ENCODE assay signal across 16 cellular contexts in genomic region chr7:142523821-142524460, GRCh38.
DNase-seq lines count a peak whose midpoint lies in the region; ATAC-seq and TF ChIP-seq lines count a peak whose summit lies in the region.
"Had no signal": no experiment of that assay in that cellular context is flagged by ENCODE, and none has a peak within 500 bp of the region (broad histone marks: within the 10 kb centered on the region; RNA-seq: fewer than 3 reads in every experiment).

No MANE protein-coding gene starts in this region.

- in situ Hi-C loops in astrocyte of the cerebellum (cut with HindIII; ENCODE audit: low sequenced_read_pairs): loop anchor here (5.0 kb wide), 1 partner anchor 73 kb away; no protein-coding TSS in a partner anchor

- no peaks in the 10 kb centered on the region for H3K4me1 ChIP-seq in cardiac muscle cell (ENCODE audit: low read depth)
- H3K4me1 ChIP-seq: A549, colonic mucosa had no signal

- intact Hi-C loops in Right ventricle myocardium inferior (cut with DNase I): no loop called here

- TF ChIP-seq CTCF in cardiac muscle cell (IDR thresholded peaks at IDR 0.05; ENCODE audit: low read depth, low read length) (peak; percentile 30), astrocyte of the cerebellum (IDR thresholded peaks at IDR 0.05; ENCODE audit: low read depth, low read length, missing control alignments) (peak; percentile 34), fibroblast of the aortic adventitia (IDR thresholded peaks at IDR 0.05; ENCODE audit: insufficient read depth, low read length) (peak; percentile 34)

- H3K27me3 ChIP-seq in cardiac muscle cell: no peaks in the 10 kb centered on the region
- H3K27me3 ChIP-seq: colonic mucosa had no signal

- H3K36me3 ChIP-seq in cardiac muscle cell: no peaks in the 10 kb centered on the region
- H3K36me3 ChIP-seq: colonic mucosa had no signal

- no peaks in the 10 kb centered on the region for H3K9me3 ChIP-seq in cardiac muscle cell (ENCODE audit: low read depth)
- H3K9me3 ChIP-seq: A549, colonic mucosa had no signal

- no peak overlapping the region for H3K27ac ChIP-seq in cardiac muscle cell
- H3K27ac ChIP-seq: A549, colonic mucosa had no signal

- DNase-seq in cardiac muscle cell (ENCODE audit: low read depth in 1 of 2, low spot score in 1 of 2) (peak in 1 of 2 donors; percentile 13), Right ventricle myocardium inferior (ENCODE audit: missing footprints) (no peak), astrocyte of the cerebellum (ENCODE audit: low read depth) (no peak), fibroblast of the aortic adventitia (ENCODE audit: low read depth) (no peak), mesenteric fat pad (ENCODE audit: low spot score) (no peak)
- DNase-seq in activated CD4-positive, CD25-positive, alpha-beta regulatory T cell (lab: John Stamatoyannopoulos, UW): no peak
- DNase-seq: activated CD4-positive, alpha-beta T cell treated with anti-CD3 and anti-CD28 coated beads, Interleukin-2, amount 10 ng/mL, durations not matched to agents 7 days and 5 days; activated T-cell treated with anti-CD3 and anti-CD28 coated beads, Interleukin-2, amount 50 U/mL, for 24 hours; Calu3; colonic mucosa; NCI-H2029 treated with DMSO at 0.1 percent for 48 hours; Right ventricle myocardium superior had no signal

- no peak overlapping the region for H3K4me3 ChIP-seq in cardiac muscle cell
- H3K4me3 ChIP-seq in astrocyte of the cerebellum (ENCODE audit: low read depth, low read length): no peak overlapping the region
- H3K4me3 ChIP-seq in fibroblast of the aortic adventitia (ENCODE audit: low read depth, low read length): no peak overlapping the region
- H3K4me3 ChIP-seq: A549, colonic mucosa had no signal

- ATAC-seq in Right ventricle myocardium inferior (no peak), HG03280 (IDR thresholded peaks at IDR 0.05; ENCODE audit: unreplicated experiment) (no peak), GM18498 (IDR thresholded peaks at IDR 0.05; ENCODE audit: unreplicated experiment) (no peak)
- ATAC-seq: esophagus mucosa had no signal
